In the genomic region with DNA sequence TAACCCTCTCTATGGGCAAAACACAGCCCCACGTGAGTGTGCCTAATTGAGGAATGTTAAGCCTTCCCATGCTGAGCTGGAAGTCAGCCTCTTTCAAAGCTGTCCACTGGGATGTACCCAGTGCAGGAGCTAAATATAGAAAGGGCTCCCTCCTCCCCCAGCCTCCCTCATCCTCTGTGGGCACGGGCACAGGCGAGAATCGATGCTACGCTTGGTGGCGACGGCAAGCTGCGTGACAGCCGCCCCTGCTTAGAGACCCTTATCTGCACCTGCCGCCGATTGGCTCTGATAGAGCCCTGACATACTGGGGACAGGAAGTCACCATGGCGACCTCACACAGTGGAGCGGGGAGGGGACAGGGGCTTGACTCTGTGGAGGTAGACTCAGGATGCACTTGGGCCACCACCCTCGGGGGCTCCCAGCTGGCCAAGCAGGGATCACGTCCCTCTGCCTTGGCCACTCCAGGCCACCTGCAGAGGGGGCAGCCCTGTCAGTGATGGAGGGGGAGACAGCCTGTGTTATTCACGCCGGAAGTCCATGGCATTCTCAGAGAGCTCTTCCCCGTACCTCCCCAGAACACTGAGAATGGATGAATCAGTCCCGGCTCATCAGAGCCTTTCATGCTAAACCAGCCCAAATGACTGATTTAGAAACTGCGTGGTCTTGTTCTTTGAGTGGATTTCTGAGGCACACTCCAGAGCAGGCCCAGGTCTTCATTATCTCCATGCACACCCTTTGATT, we compare ENCODE assay signal across 9 cellular contexts.
DNase-seq lines count a peak whose midpoint lies in the region; ATAC-seq, FAIRE-seq and TF ChIP-seq lines count a peak whose summit lies in the region.
"Had no signal": no experiment of that assay in that cellular context is flagged by ENCODE, and none has a peak within 500 bp of the region (broad histone marks: within the 10 kb centered on the region; RNA-seq: fewer than 3 reads in every experiment).

No MANE protein-coding gene starts in this region.

- TF ChIP-seq POLR2A in HepG2 (IDR thresholded peaks at IDR 0.05; ENCODE audit: insufficient read depth in 1 of 2, low read depth in 2 of 2, low read length in 2 of 2), result no peak

- H3K36me3 ChIP-seq in HepG2 (replicated peaks in 1 of 2; ENCODE audit: control insufficient read depth in 1 of 2, insufficient read depth in 2 of 2, low read length in 2 of 2), result no peaks in the 10 kb centered on the region

- in situ Hi-C loops in HepG2 (cut with HindIII; ENCODE audit: extremely low pct_ligation_motif_present, low pct_unique_long_range_greater_than_20kb), result no loop called here

- TF ChIP-seq CTCF in CD4-positive, alpha-beta T cell (IDR thresholded peaks at IDR 0.05), result no peak
- no peak for TF ChIP-seq CTCF in progenitor cell of endocrine pancreas (IDR thresholded peaks at IDR 0.05; ENCODE audit: unreplicated experiment)
- TF ChIP-seq CTCF in HepG2 (CRISPR knock-in tag; IDR thresholded peaks at IDR 0.05), result no peak

- no peak overlapping the region for H3K27ac Mint-ChIP-seq in CD4-positive, alpha-beta T cell
- no peak overlapping the region for H3K27ac Mint-ChIP-seq in activated naive CD8-positive, alpha-beta T cell treated with anti-CD3 and anti-CD28 coated beads, Interleukin-2, amount 50 U/mL, for 24 hours
- no peak overlapping the region for H3K27ac Mint-ChIP-seq in progenitor cell of endocrine pancreas

- no peaks in the 10 kb centered on the region for H3K4me1 ChIP-seq in HepG2 (ENCODE audit: insufficient read depth, low read length)

- ATAC-seq in CD4-positive, alpha-beta T cell (ENCODE audit: poor library complexity), result no peak
- peak; percentile 90 for ATAC-seq in activated naive CD8-positive, alpha-beta T cell treated with anti-CD3 and anti-CD28 coated beads, Interleukin-2, amount 50 U/mL, for 24 hours
- ATAC-seq in GM21786 (IDR thresholded peaks at IDR 0.05; ENCODE audit: unreplicated experiment), result no peak
- ATAC-seq in GM19397 (IDR thresholded peaks at IDR 0.05; ENCODE audit: unreplicated experiment), result no peak
- ATAC-seq in HepG2, result no peak

- no peak overlapping the region for H3K4me2 ChIP-seq in HepG2 (ENCODE audit: low read depth, low read length)

- no peaks in the 10 kb centered on the region for H3K9me3 Mint-ChIP-seq in CD4-positive, alpha-beta T cell
- no peaks in the 10 kb centered on the region for H3K9me3 Mint-ChIP-seq in activated naive CD8-positive, alpha-beta T cell treated with anti-CD3 and anti-CD28 coated beads, Interleukin-2, amount 50 U/mL, for 24 hours
- H3K9me3 Mint-ChIP-seq in progenitor cell of endocrine pancreas (ENCODE audit: low read depth), result no peaks in the 10 kb centered on the region

- peaks cover 12% of the 10 kb centered on the region for H3K27me3 ChIP-seq in CD4-positive, alpha-beta T cell (ENCODE audit: control insufficient read depth, insufficient read depth, low read length)
- peaks cover 0 to 10% of the 10 kb centered on the region in 2 experiments; a peak in 1 of 5 replicates for H3K27me3 ChIP-seq in HepG2 (ENCODE audit: control insufficient read depth in 1 of 2, insufficient read depth in 2 of 2, low read length in 2 of 2)

- FAIRE-seq in HepG2 (lab: Jason Lieb, UNC), result no peak

- no TSS peak for BruUV-seq in HepG2 (replicated peaks; lab: Mats Ljungman, UMichigan)

- no peaks in the 10 kb centered on the region for H3K4me1 Mint-ChIP-seq in CD4-positive, alpha-beta T cell (ENCODE audit: low read depth)
- peaks cover 9% of the 10 kb centered on the region for H3K4me1 Mint-ChIP-seq in activated naive CD8-positive, alpha-beta T cell treated with anti-CD3 and anti-CD28 coated beads, Interleukin-2, amount 50 U/mL, for 24 hours
- peaks cover 6% of the 10 kb centered on the region for H3K4me1 Mint-ChIP-seq in progenitor cell of endocrine pancreas (ENCODE audit: low read depth)

- H3K9ac ChIP-seq in HepG2 (ENCODE audit: insufficient read depth, low read depth, low read length), result no peak overlapping the region

- no peaks in the 10 kb centered on the region for H3K36me3 Mint-ChIP-seq in CD4-positive, alpha-beta T cell (ENCODE audit: low read depth)
- no peaks in the 10 kb centered on the region for H3K36me3 Mint-ChIP-seq in activated naive CD8-positive, alpha-beta T cell treated with anti-CD3 and anti-CD28 coated beads, Interleukin-2, amount 50 U/mL, for 24 hours (ENCODE audit: low read depth)
- H3K36me3 Mint-ChIP-seq in progenitor cell of endocrine pancreas (ENCODE audit: insufficient read depth), result no peaks in the 10 kb centered on the region

- no peak for TF ChIP-seq RAD21 in HepG2 (CRISPR knock-in tag; IDR thresholded peaks at IDR 0.05)

- H3K4me3 ChIP-seq in HepG2 (replicated peaks in 1 of 3; ENCODE audit: insufficient read depth in 1 of 3, low read depth in 2 of 3, low read length in 3 of 3), result no peak overlapping the region
- H3K4me3 ChIP-seq: lung had no signal

- 46% methylated on average over 16 of the region's 20 CpGs for WGBS in HepG2 (ENCODE audit: low lambda C conversion rate)

- CTCF ChIA-PET in CD4-positive, alpha-beta T cell (lab: Charles Lee), result no interaction called here
- CTCF ChIA-PET in HepG2 (lab: Yijun Ruan, JAX; ENCODE audit: low intra/inter-chr PET ratio, low total read pairs), result no interaction called here

- no peak for DNase-seq in CD4-positive, alpha-beta T cell
- DNase-seq in NCI-H1105 (lab: John Stamatoyannopoulos, UW) (peak; percentile 88), middle frontal gyrus (ENCODE audit: extremely low spot score, low spot score) (peak; percentile 53), progenitor cell of endocrine pancreas (ENCODE audit: low spot score, unreplicated experiment) (no peak), HepG2 (ENCODE audit: low spot score) (no peak)
- peak; percentile 11 for DNase-seq in activated naive CD8-positive, alpha-beta T cell treated with anti-CD3 and anti-CD28 coated beads, Interleukin-2, amount 50 U/mL, for 24 hours

- H3K9me3 ChIP-seq in CD4-positive, alpha-beta T cell (ENCODE audit: control insufficient read depth, low read length), result no peaks in the 10 kb centered on the region
- no peaks in the 10 kb centered on the region for H3K9me3 ChIP-seq in HepG2 (ENCODE audit: low read length)

- TF ChIP-seq EP300 in HepG2 (IDR thresholded peaks at IDR 0.05; ENCODE audit: low read depth in 2 of 2, low read length in 2 of 2) (no peak), HepG2 (CRISPR knock-in tag; IDR thresholded peaks at IDR 0.05; ENCODE audit: borderline replicate concordance) (no peak)

- intact Hi-C loops in CD4-positive, alpha-beta T cell (cut with DNase I, micrococcal nuclease), result no loop called here
- intact Hi-C loops in HepG2 (cut with micrococcal nuclease; ENCODE audit: unreplicated experiment), result no loop called here

- no peak overlapping the region for H3K27ac ChIP-seq in CD4-positive, alpha-beta T cell (ENCODE audit: low read depth, low read length)
- H3K27ac ChIP-seq in HepG2 (ENCODE audit: extremely low read length, insufficient read depth, low read length), result no peak overlapping the region

- no peaks in the 10 kb centered on the region for H3K79me2 ChIP-seq in HepG2 (ENCODE audit: insufficient read depth, low read length)

- H3K4me3 Mint-ChIP-seq in CD4-positive, alpha-beta T cell, result peak overlapping the region; percentile 30
- H3K4me3 Mint-ChIP-seq in activated naive CD8-positive, alpha-beta T cell treated with anti-CD3 and anti-CD28 coated beads, Interleukin-2, amount 50 U/mL, for 24 hours, result no peak overlapping the region
- H3K4me3 Mint-ChIP-seq in progenitor cell of endocrine pancreas (ENCODE audit: low read depth), result no peak overlapping the region

- H2AFZ ChIP-seq in HepG2 (ENCODE audit: low read length), result no peak overlapping the region

- H3K27me3 Mint-ChIP-seq in CD4-positive, alpha-beta T cell, result peaks cover 74% of the 10 kb centered on the region
- H3K27me3 Mint-ChIP-seq in activated naive CD8-positive, alpha-beta T cell treated with anti-CD3 and anti-CD28 coated beads, Interleukin-2, amount 50 U/mL, for 24 hours, result peaks cover 15% of the 10 kb centered on the region
- H3K27me3 Mint-ChIP-seq in progenitor cell of endocrine pancreas, result peaks cover 16% of the 10 kb centered on the region

- POLR2A ChIA-PET in CD4-positive, alpha-beta T cell (lab: Charles Lee), result no interaction called here
- POLR2A ChIA-PET in HepG2 (lab: Yijun Ruan, JAX), result no interaction called here

- no peaks in the 10 kb centered on the region for H4K20me1 ChIP-seq in HepG2 (ENCODE audit: insufficient read depth, low read length)

TF ChIP-seq in HepG2, 621 proteins besides CTCF, POLR2A, EP300 and RAD21 (continues in another document):
- no peak for TF ChIP-seq ZNF251 (CRISPR knock-in tag; IDR thresholded peaks at IDR 0.05)
- TF ChIP-seq, protein P1, sequence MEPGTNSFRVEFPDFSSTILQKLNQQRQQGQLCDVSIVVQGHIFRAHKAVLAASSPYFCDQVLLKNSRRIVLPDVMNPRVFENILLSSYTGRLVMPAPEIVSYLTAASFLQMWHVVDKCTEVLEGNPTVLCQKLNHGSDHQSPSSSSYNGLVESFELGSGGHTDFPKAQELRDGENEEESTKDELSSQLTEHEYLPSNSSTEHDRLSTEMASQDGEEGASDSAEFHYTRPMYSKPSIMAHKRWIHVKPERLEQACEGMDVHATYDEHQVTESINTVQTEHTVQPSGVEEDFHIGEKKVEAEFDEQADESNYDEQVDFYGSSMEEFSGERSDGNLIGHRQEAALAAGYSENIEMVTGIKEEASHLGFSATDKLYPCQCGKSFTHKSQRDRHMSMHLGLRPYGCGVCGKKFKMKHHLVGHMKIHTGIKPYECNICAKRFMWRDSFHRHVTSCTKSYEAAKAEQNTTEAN (CRISPR knock-in tag; conservative IDR thresholded peaks at IDR 0.05), result no peak

Comparison
In these comparisons a context has a peak if more than half of its experiments do, and no peak if none do; other contexts are left out.
1. DNase-seq: peak in NCI-H1105 (single experiment), activated naive CD8-positive, alpha-beta T cell treated with anti-CD3 and anti-CD28 coated beads, Interleukin-2, amount 50 U/mL, for 24 hours (single experiment) and middle frontal gyrus (single experiment); none in CD4-positive, alpha-beta T cell (0 of 10), progenitor cell of endocrine pancreas (single experiment) and HepG2 (single experiment).